7 cellular contexts compared by ENCODE assay signal in the genomic region with DNA sequence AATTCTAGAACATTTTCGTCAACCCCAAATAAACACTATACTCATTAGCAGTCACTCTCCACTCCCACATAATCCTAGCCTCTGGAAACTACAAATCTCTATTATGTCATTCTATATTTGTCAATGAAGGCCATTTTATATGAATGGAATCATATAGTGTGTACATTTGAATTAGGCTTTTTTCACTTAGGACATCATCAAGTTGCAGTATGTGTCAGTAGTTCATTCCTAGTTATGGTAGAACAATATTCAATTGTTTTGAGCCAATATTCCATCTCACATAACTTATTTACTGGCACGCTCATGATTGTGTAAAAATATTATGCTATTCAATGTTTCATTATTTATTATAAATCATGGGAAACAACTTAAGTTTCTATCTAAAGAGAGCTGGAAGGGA.
"Had no signal": no experiment of that assay in that cellular context is flagged by ENCODE, and none has a peak within 500 bp of the region (broad histone marks: within the 10 kb centered on the region; RNA-seq: fewer than 3 reads in every experiment).

No MANE protein-coding gene starts in this region.

- ATAC-seq: GM12878 had no signal

- FAIRE-seq: GM12878, GM12891, GM12892, GM18507, GM19239 had no signal

- DNase-seq: GDM1, GF-D8 had no signal
